In genomic region chrX:119027960-119028732, GRCh38 we compare ENCODE assay signal across 17 cellular contexts. TPM values are rescaled to one million over a fixed set of nuclear protein-coding genes. Genes with fewer than 3 reads are reported as not detected.
"Had no signal": no experiment of that assay in that cellular context is flagged by ENCODE, and none has a peak within 500 bp of the region (broad histone marks: within the 10 kb centered on the region; RNA-seq: fewer than 3 reads in every experiment).

No MANE protein-coding gene starts in this region.

RNA-seq across cellular contexts. Expression of gene CT47C1, which starts 44.6 kb away (rescaled TPM):
- total RNA-seq: natural killer cell, occipital lobe, osteoblast, ovary, progenitor cell of endocrine pancreas, psoas muscle, renal cortical epithelial cell, sciatic nerve, smooth muscle cell, spleen, suprapubic skin, transverse colon, upper lobe of right lung, urinary bladder, uterus had no signal
- polyA plus RNA-seq: neural cell, ovary, psoas muscle, smooth muscle cell, spleen, thymus, urinary bladder had no signal

RNA-seq across cellular contexts. Expression of gene LONRF3, which starts 53.7 kb away (rescaled TPM):
- polyA plus RNA-seq: smooth muscle cell had no signal
